1 cellular context compared by ENCODE assay signal in genomic region chr17:55264640-55265298, GRCh38.
TF ChIP-seq lines count a peak whose summit lies in the region.

HLF (plus strand) TSS chr17:55264960; CDS start chr17:55265485, 525 bp downstream.

TF ChIP-seq in HepG2, 621 proteins besides CTCF, POLR2A, EP300 and RAD21 (continued from another document and continues in another):
- TF ChIP-seq ZNF770 (CRISPR knock-in tag; IDR thresholded peaks at IDR 0.05) (0 out of 2 replicates have a peak, but pooled peaks have one; percentile 30), PAWR (CRISPR knock-in tag; IDR thresholded peaks at IDR 0.05; ENCODE audit: borderline replicate concordance) (no peak), ZNF597 (CRISPR knock-in tag; IDR thresholded peaks at IDR 0.05) (no peak), RFXAP (CRISPR knock-in tag; IDR thresholded peaks at IDR 0.05; ENCODE audit: borderline replicate concordance) (peak; percentile 67; the same call in 1 of the 2 replicates), RBM39 (IDR thresholded peaks at IDR 0.05; ENCODE audit: low read depth, low read length, poor library complexity, severe bottlenecking) (no peak), XRCC5 (optimal IDR thresholded peaks at IDR 0.05; ENCODE audit: low read length) (peak; percentile 91), ZNF749 (CRISPR knock-in tag; IDR thresholded peaks at IDR 0.05; ENCODE audit: borderline replicate concordance) (no peak; the same call in 1 of the 2 replicates), ZNF280D (CRISPR knock-in tag; IDR thresholded peaks at IDR 0.05) (no peak), ZNF839 (CRISPR knock-in tag; IDR thresholded peaks at IDR 0.05; ENCODE audit: borderline replicate concordance) (no peak), HDAC6 (IDR thresholded peaks at IDR 0.05; ENCODE audit: low read depth, low read length) (no peak), KLF16 (CRISPR knock-in tag; IDR thresholded peaks at IDR 0.05) (0 out of 4 replicates have a peak, but pooled peaks of 1 of the 2 experiments have one; percentile 28), SRSF9 (IDR thresholded peaks at IDR 0.05; ENCODE audit: borderline replicate concordance, insufficient read depth, low read depth, low read length, poor library complexity, severe bottlenecking) (no peak), FOSL1 (CRISPR knock-in tag; IDR thresholded peaks at IDR 0.05; ENCODE audit: borderline replicate concordance) (no peak), ZFP37 (CRISPR knock-in tag; IDR thresholded peaks at IDR 0.05; ENCODE audit: borderline replicate concordance) (no peak), RFXANK (CRISPR knock-in tag; IDR thresholded peaks at IDR 0.05) (no peak), FOXK1 (CRISPR knock-in tag; IDR thresholded peaks at IDR 0.05; ENCODE audit: borderline replicate concordance, low read depth) (no peak), NFATC3 (CRISPR knock-in tag; IDR thresholded peaks at IDR 0.05) (no peak), E2F2 (CRISPR knock-in tag; IDR thresholded peaks at IDR 0.05; ENCODE audit: borderline replicate concordance) (no peak; the same call in 1 of the 2 replicates), ZNF414 (CRISPR knock-in tag; IDR thresholded peaks at IDR 0.05) (no peak), ZNF530 (CRISPR knock-in tag; IDR thresholded peaks at IDR 0.05; ENCODE audit: low read depth) (no peak), MTF1 (CRISPR knock-in tag; IDR thresholded peaks at IDR 0.05) (no peak), SNAPC2 (CRISPR knock-in tag; IDR thresholded peaks at IDR 0.05) (no peak), KLF15 (CRISPR knock-in tag; IDR thresholded peaks at IDR 0.05; ENCODE audit: borderline replicate concordance) (no peak), ZNF547 (CRISPR knock-in tag; IDR thresholded peaks at IDR 0.05) (no peak; the same call in 1 of the 2 replicates), FOXP1 (IDR thresholded peaks at IDR 0.05) (no peak), FOXP1 (CRISPR knock-in tag; IDR thresholded peaks at IDR 0.05) (no peak), CHD4 (IDR thresholded peaks at IDR 0.05; ENCODE audit: borderline replicate concordance, low read length) (no peak), HOXD1 (CRISPR knock-in tag; IDR thresholded peaks at IDR 0.05) (no peak), ZNF160 (CRISPR knock-in tag; IDR thresholded peaks at IDR 0.05) (peak; percentile 50), ZNF383 (CRISPR knock-in tag; IDR thresholded peaks at IDR 0.05; ENCODE audit: borderline replicate concordance) (no peak), ZC3H4 (CRISPR knock-in tag; IDR thresholded peaks at IDR 0.05; ENCODE audit: borderline replicate concordance) (no peak), CBFB (CRISPR knock-in tag; IDR thresholded peaks at IDR 0.05) (no peak), TOPORS (CRISPR knock-in tag; IDR thresholded peaks at IDR 0.05) (peak; percentile 66; the same call in 1 of the 2 replicates), FOXA3 (CRISPR knock-in tag; IDR thresholded peaks at IDR 0.05) (peak; percentile 49), ZSCAN29 (CRISPR knock-in tag; conservative IDR thresholded peaks at IDR 0.05) (no peak), THAP8 (CRISPR knock-in tag; IDR thresholded peaks at IDR 0.05; ENCODE audit: borderline replicate concordance) (no peak), ZNF510 (CRISPR knock-in tag; IDR thresholded peaks at IDR 0.05; ENCODE audit: low read depth) (no peak), POLR2G (IDR thresholded peaks at IDR 0.05; ENCODE audit: low read depth, low read length) (0 out of 2 replicates have a peak, but pooled peaks have one; percentile 1), ZFP62 (CRISPR knock-in tag; IDR thresholded peaks at IDR 0.05) (no peak), HNF4G (IDR thresholded peaks at IDR 0.05; ENCODE audit: borderline replicate concordance, low read depth, low read length) (peak; percentile 18; the same call in 1 of the 2 replicates), HNF4G (CRISPR knock-in tag; IDR thresholded peaks at IDR 0.05; ENCODE audit: borderline replicate concordance, low read depth) (0 out of 2 replicates have a peak, but pooled peaks have one; percentile 35), ZNF737 (CRISPR knock-in tag; IDR thresholded peaks at IDR 0.05; ENCODE audit: borderline replicate concordance) (no peak), ZNF276 (CRISPR knock-in tag; IDR thresholded peaks at IDR 0.05; ENCODE audit: low read depth) (peak; percentile 58; the same call in 1 of the 2 replicates), ZSCAN21 (CRISPR knock-in tag; IDR thresholded peaks at IDR 0.05; ENCODE audit: borderline replicate concordance) (peak; percentile 71; the same call in 1 of the 2 replicates), ZNF790 (CRISPR knock-in tag; IDR thresholded peaks at IDR 0.05; ENCODE audit: borderline replicate concordance) (peak; percentile 80; the same call in 1 of the 2 replicates), TEAD2 (CRISPR knock-in tag; IDR thresholded peaks at IDR 0.05) (no peak), CREBL2 (CRISPR knock-in tag; IDR thresholded peaks at IDR 0.05; ENCODE audit: borderline replicate concordance) (no peak), ZNF512B (CRISPR knock-in tag; IDR thresholded peaks at IDR 0.05; ENCODE audit: borderline replicate concordance) (no peak), ZNF432 (CRISPR knock-in tag; IDR thresholded peaks at IDR 0.05; ENCODE audit: borderline replicate concordance) (no peak), NFKB2 (CRISPR knock-in tag; IDR thresholded peaks at IDR 0.05; ENCODE audit: borderline replicate concordance) (no peak), NFYB (CRISPR knock-in tag; IDR thresholded peaks at IDR 0.05) (no peak), FOXP4 (CRISPR knock-in tag; IDR thresholded peaks at IDR 0.05) (no peak)
